In the genomic region with DNA sequence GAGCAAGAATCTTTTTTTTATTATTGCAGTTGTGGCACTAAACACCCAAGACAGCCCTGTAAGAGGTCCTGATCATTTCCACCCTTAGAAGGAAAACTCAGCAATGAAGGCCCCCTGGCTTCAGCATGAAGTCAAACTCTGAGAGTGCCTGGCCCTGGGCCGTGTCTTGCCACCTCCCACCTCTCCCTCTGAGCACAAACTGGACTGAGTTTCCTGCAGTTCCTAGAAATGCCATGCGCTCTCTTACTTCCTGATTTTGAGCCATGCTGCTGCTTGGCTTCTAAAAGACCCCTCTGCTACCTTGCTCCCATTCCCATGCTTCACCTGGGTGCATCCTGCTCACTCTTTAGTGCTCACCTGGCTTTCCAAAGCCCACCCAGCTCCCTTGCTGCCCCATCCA, we compare ENCODE assay signal across 1 cellular context.
TF ChIP-seq lines count a peak whose summit lies in the region.

No MANE protein-coding gene starts in this region.

TF ChIP-seq in GM23338, 12 proteins besides CTCF, POLR2A, EP300 and RAD21 (continued from another document):
- TF ChIP-seq ZNF462 (CRISPR knock-in tag; IDR thresholded peaks at IDR 0.05) (no peak), POLR2AphosphoS5 (IDR thresholded peaks at IDR 0.05; ENCODE audit: low read depth) (no peak), STAT1 (IDR thresholded peaks at IDR 0.05; ENCODE audit: unreplicated experiment) (no peak)
